In the genomic region with DNA sequence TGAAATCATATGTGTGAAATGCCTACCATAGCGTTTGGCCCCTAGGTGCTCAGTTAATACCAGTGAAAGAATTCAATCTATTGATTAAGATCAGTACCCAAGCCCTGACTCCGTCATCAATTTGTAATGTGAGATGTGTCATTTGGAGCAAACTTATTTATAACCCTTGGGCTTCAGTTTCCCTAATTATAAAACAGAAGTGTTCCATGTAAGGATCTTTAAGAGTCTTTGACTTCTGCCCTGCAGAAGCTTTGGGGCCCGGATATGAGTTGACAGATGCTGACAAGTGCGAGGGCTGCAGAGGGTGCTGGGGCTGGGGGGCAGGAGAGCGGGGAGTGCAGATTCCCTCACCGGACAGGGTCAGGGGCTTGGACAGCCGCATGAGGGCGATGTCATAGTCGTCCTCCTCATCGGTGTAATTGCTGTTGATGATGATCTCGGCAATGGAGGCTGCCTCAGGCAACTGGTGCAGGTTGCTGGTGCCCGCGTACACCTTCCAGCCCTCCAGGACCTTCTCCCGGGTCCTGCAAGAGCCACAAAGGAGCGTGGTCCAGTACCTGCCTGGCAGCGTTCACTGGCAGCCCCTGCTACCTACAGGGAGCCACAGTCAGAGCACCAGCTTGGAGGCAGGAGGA, we compare ENCODE assay signal across 16 cellular contexts. TPM values are rescaled to one million over a fixed set of nuclear protein-coding genes. Genes with fewer than 3 reads are reported as not detected.
DNase-seq lines count a peak whose midpoint lies in the region; ATAC-seq, FAIRE-seq and TF ChIP-seq lines count a peak whose summit lies in the region.
"Had no signal": no experiment of that assay in that cellular context is flagged by ENCODE, and none has a peak within 500 bp of the region (broad histone marks: within the 10 kb centered on the region; RNA-seq: fewer than 3 reads in every experiment).

No MANE protein-coding gene starts in this region.

- no peak for TF ChIP-seq CTCF in neural crest cell (conservative IDR thresholded peaks at IDR 0.05)

- no peak for DNase-seq in activated CD4-positive, alpha-beta T cell treated with anti-CD3 and anti-CD28 coated beads for 36 hours
- no peak for DNase-seq in activated CD4-positive, alpha-beta T cell treated with anti-CD3 and anti-CD28 coated beads, Interleukin-2, amount 50 U/mL, for 4 hours
- DNase-seq in UCSD-AML1 (lab: John Stamatoyannopoulos, UW; ENCODE audit: unreplicated experiment), result peak; percentile 59
- no peak for DNase-seq in neural crest cell (ENCODE audit: low read depth, low spot score)
- no peak for DNase-seq in NCI-H2029 treated with DMSO at 0.1 percent for 48 hours (lab: John Stamatoyannopoulos, UW)
- no peak for DNase-seq in RCC 7860 (ENCODE audit: low spot score)
- DNase-seq in AG08396 (ENCODE audit: low spot score), result no peak
- DNase-seq: ACHN; activated naive CD4-positive, alpha-beta T cell treated with anti-CD3 and anti-CD28 coated beads, Interleukin-2, amount 50 U/mL, for 16 hours; body of pancreas; effector CD8-positive, alpha-beta T cell; lower lobe of right lung; NCI-H526 treated with DMSO at 0.1 percent for 48 hours had no signal

- peaks cover 5% of the 10 kb centered on the region; the same call in 1 of the 2 replicates for H3K4me1 ChIP-seq in ES-I3 (ENCODE audit: insufficient read depth, low read length)

- CTCF ChIA-PET in activated CD4-positive, alpha-beta T cell treated with anti-CD3 and anti-CD28 coated beads for 36 hours (lab: Charles Lee), result interaction anchor here (0.6 to 1.3 kb wide), 4 partner anchors 11 to 84 kb away, joined by 3 to 4 read pairs (median 3); no protein-coding TSS in a partner anchor

- H3K9me3 ChIP-seq in ES-I3 (ENCODE audit: control insufficient read depth, insufficient read depth, low read length), result no peaks in the 10 kb centered on the region
- H3K9me3 ChIP-seq: body of pancreas, lower lobe of right lung, tibial artery had no signal

- no peak overlapping the region for H3K4me3 Mint-ChIP-seq in activated CD4-positive, alpha-beta T cell treated with anti-CD3 and anti-CD28 coated beads for 36 hours
- H3K4me3 Mint-ChIP-seq in neural crest cell, result no peak overlapping the region

- intact Hi-C loops in activated CD4-positive, alpha-beta T cell treated with anti-CD3 and anti-CD28 coated beads for 36 hours (cut with DNase I, micrococcal nuclease), result no loop called here

- H3K4me1 Mint-ChIP-seq in activated CD4-positive, alpha-beta T cell treated with anti-CD3 and anti-CD28 coated beads for 36 hours, result peaks cover 10% of the 10 kb centered on the region
- H3K4me1 Mint-ChIP-seq in neural crest cell, result peaks cover 39% of the 10 kb centered on the region

- FAIRE-seq in RCC 7860 (lab: Jason Lieb, UNC), result no peak
- FAIRE-seq: TTC549 had no signal

- POLR2A ChIA-PET in activated CD4-positive, alpha-beta T cell treated with anti-CD3 and anti-CD28 coated beads for 36 hours (lab: Charles Lee), result no interaction called here

- no peaks in the 10 kb centered on the region for H3K36me3 ChIP-seq in ES-I3 (ENCODE audit: insufficient read depth, low read length)
- H3K36me3 ChIP-seq: lower lobe of right lung had no signal

- ATAC-seq in activated CD4-positive, alpha-beta T cell treated with anti-CD3 and anti-CD28 coated beads for 36 hours, result no peak
- ATAC-seq: body of pancreas, lower lobe of right lung had no signal

- H3K27me3 Mint-ChIP-seq in activated CD4-positive, alpha-beta T cell treated with anti-CD3 and anti-CD28 coated beads for 36 hours, result no peaks in the 10 kb centered on the region
- H3K27me3 Mint-ChIP-seq in neural crest cell (ENCODE audit: low read depth), result no peaks in the 10 kb centered on the region

- peak overlapping the region; percentile 8 for H3K27ac Mint-ChIP-seq in activated CD4-positive, alpha-beta T cell treated with anti-CD3 and anti-CD28 coated beads for 36 hours
- peak overlapping the region; percentile 97 for H3K27ac Mint-ChIP-seq in neural crest cell (ENCODE audit: unreplicated experiment)

- 0 out of 2 replicates have a peak overlapping the region, but pooled peaks have one; percentile 34 for H3K9ac ChIP-seq in ES-I3 (ENCODE audit: low read depth, low read length)

- no peaks in the 10 kb centered on the region for H3K36me3 Mint-ChIP-seq in activated CD4-positive, alpha-beta T cell treated with anti-CD3 and anti-CD28 coated beads for 36 hours (ENCODE audit: low read depth)
- H3K36me3 Mint-ChIP-seq in neural crest cell (ENCODE audit: low read depth), result no peaks in the 10 kb centered on the region

- H3K9me3 Mint-ChIP-seq in activated CD4-positive, alpha-beta T cell treated with anti-CD3 and anti-CD28 coated beads for 36 hours (ENCODE audit: low read depth), result no peaks in the 10 kb centered on the region
- no peaks in the 10 kb centered on the region for H3K9me3 Mint-ChIP-seq in neural crest cell

RNA-seq across cellular contexts. Expression of gene TMPRSS13, which starts 20.8 kb away (rescaled TPM):
- total RNA-seq in activated CD4-positive, alpha-beta T cell treated with anti-CD3 and anti-CD28 coated beads for 36 hours, result 1 to 10 TPM; 1.7 TPM
- total RNA-seq in neural crest cell, result 0.34 TPM in 1 of 2 replicates, not detected in the other

RNA-seq across cellular contexts. Expression of gene FXYD6, which starts 31.9 kb away (rescaled TPM):
- total RNA-seq in activated CD4-positive, alpha-beta T cell treated with anti-CD3 and anti-CD28 coated beads for 36 hours, result under 1 TPM; 0.46 to 0.47 TPM
- 113 TPM in 2 replicates for total RNA-seq in neural crest cell

Comparison
In these comparisons a context has a peak if more than half of its experiments do, and no peak if none do; other contexts are left out.
1. RNA of gene FXYD6, which starts 31.9 kb away (total RNA-seq): 113 TPM in neural crest cell; 0.46 to 0.47 TPM in activated CD4-positive, alpha-beta T cell treated with anti-CD3 and anti-CD28 coated beads for 36 hours; every median in the first group is over 10 times any median in the second.